ENCODE assay signal across 16 cellular contexts in the genomic region with DNA sequence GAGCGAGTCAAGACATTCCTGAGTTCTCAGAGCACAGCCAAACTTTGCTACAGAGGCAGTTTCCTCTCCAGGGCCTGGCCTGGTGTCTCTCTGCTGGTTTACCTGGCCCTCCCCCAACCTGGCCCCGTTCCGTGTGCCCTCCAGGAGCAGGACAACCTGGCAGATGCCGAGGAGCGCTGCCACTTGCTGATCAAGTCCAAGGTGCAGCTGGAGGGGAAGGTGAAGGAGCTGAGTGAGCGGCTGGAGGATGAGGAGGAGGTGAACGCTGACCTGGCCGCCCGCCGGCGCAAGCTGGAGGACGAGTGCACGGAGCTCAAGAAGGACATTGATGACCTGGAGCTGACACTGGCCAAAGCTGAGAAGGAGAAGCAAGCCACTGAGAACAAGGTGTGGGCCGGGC. TPM values are rescaled to one million over a fixed set of nuclear protein-coding genes. Genes with fewer than 3 reads are reported as not detected.
A peak's percentile ranks its signal among the peaks of the same experiment; 100 is the strongest.
DNase-seq lines count a peak whose midpoint lies in the region; ATAC-seq, FAIRE-seq and TF ChIP-seq lines count a peak whose summit lies in the region.
"Had no signal": no experiment of that assay in that cellular context is flagged by ENCODE, and none has a peak within 500 bp of the region (broad histone marks: within the 10 kb centered on the region; RNA-seq: fewer than 3 reads in every experiment).

No MANE protein-coding gene starts in this region.

- no peaks in the 10 kb centered on the region for H3K27me3 Mint-ChIP-seq in activated naive CD4-positive, alpha-beta T cell treated with anti-CD3 and anti-CD28 coated beads, Interleukin-2, amount 10 ng/mL, durations not matched to agents 7 days and 5 days
- H3K27me3 Mint-ChIP-seq: CD4-positive, CD25-positive, alpha-beta regulatory T cell had no signal

- H3K27ac Mint-ChIP-seq in activated naive CD4-positive, alpha-beta T cell treated with anti-CD3 and anti-CD28 coated beads, Interleukin-2, amount 10 ng/mL, durations not matched to agents 7 days and 5 days: peak overlapping the region; percentile 42
- H3K27ac Mint-ChIP-seq: CD4-positive, CD25-positive, alpha-beta regulatory T cell had no signal

- BruUV-seq in HepG2 (replicated peaks; lab: Mats Ljungman, UMichigan): no TSS peak

- H3K4me2 ChIP-seq in HepG2 (ENCODE audit: low read depth, low read length): no peak overlapping the region
- H3K4me2 ChIP-seq: BLaER1 treated with 17β-estradiol and CSF1 and Interleukin-3, amounts not matched to agents 10 nM and 100 nM had no signal

- 94% methylated on average over 14 of the region's 14 CpGs for WGBS in HepG2 (ENCODE audit: low lambda C conversion rate)

- no peak overlapping the region for H2AFZ ChIP-seq in HepG2 (ENCODE audit: low read length)

- H3K36me3 Mint-ChIP-seq in activated naive CD4-positive, alpha-beta T cell treated with anti-CD3 and anti-CD28 coated beads, Interleukin-2, amount 10 ng/mL, durations not matched to agents 7 days and 5 days: peaks cover 23% of the 10 kb centered on the region

- intact Hi-C loops in left ventricle myocardium superior (cut with micrococcal nuclease): no loop called here
- intact Hi-C loops in HepG2 (cut with micrococcal nuclease; ENCODE audit: unreplicated experiment): no loop called here

- H3K9me3 ChIP-seq in right atrium auricular region (no peaks in the 10 kb centered on the region), HepG2 (ENCODE audit: low read length) (no peaks in the 10 kb centered on the region)
- H3K9me3 ChIP-seq: BLaER1 treated with 17β-estradiol and CSF1 and Interleukin-3, amounts not matched to agents 10 nM and 100 nM had no signal

- POLR2A ChIA-PET in HepG2 (lab: Yijun Ruan, JAX): no interaction called here

- in situ Hi-C loops in HepG2 (cut with HindIII; ENCODE audit: extremely low pct_ligation_motif_present, low pct_unique_long_range_greater_than_20kb): no loop called here

- H3K27ac ChIP-seq in right atrium auricular region: peak overlapping the region in 1 of 2 donors; percentile 24
- H3K27ac ChIP-seq in HepG2 (ENCODE audit: extremely low read length, insufficient read depth, low read length): peak overlapping the region; percentile 29
- H3K27ac ChIP-seq: BLaER1 treated with 17β-estradiol and CSF1 and Interleukin-3, amounts not matched to agents 10 nM and 100 nM had no signal

- H3K9ac ChIP-seq in HepG2 (ENCODE audit: insufficient read depth, low read depth, low read length): peak overlapping the region; percentile 22; the same call in 1 of the 2 replicates
- H3K9ac ChIP-seq: BLaER1 treated with 17β-estradiol and CSF1 and Interleukin-3, amounts not matched to agents 10 nM and 100 nM had no signal

- H3K4me3 ChIP-seq in right atrium auricular region (no peak overlapping the region), HepG2 (replicated peaks in 1 of 3; ENCODE audit: insufficient read depth in 1 of 3, low read depth in 2 of 3, low read length in 3 of 3) (no peak overlapping the region)
- H3K4me3 ChIP-seq: BLaER1 treated with 17β-estradiol and CSF1 and Interleukin-3, amounts not matched to agents 10 nM and 100 nM had no signal

- no peak for TF ChIP-seq CTCF in right atrium auricular region (IDR thresholded peaks at IDR 0.05)
- TF ChIP-seq CTCF in HepG2 (CRISPR knock-in tag; IDR thresholded peaks at IDR 0.05): no peak

- CTCF ChIA-PET in activated naive CD4-positive, alpha-beta T cell treated with anti-CD3 and anti-CD28 coated beads, Interleukin-2, amount 10 ng/mL, durations not matched to agents 7 days and 5 days (lab: Charles Lee): interaction anchor here (1.0 kb wide), 1 partner anchor 120 kb away, joined by 3 read pairs; no protein-coding TSS in a partner anchor
- CTCF ChIA-PET in HepG2 (lab: Yijun Ruan, JAX; ENCODE audit: low intra/inter-chr PET ratio, low total read pairs): no interaction called here

- H3K4me1 ChIP-seq in right atrium auricular region (peaks cover 0 to 5% of the 10 kb centered on the region in 2 donors), HepG2 (ENCODE audit: insufficient read depth, low read length) (peaks cover 17% of the 10 kb centered on the region)
- H3K4me1 ChIP-seq: BLaER1 treated with 17β-estradiol and CSF1 and Interleukin-3, amounts not matched to agents 10 nM and 100 nM had no signal

- no peak overlapping the region for H3K4me3 Mint-ChIP-seq in activated naive CD4-positive, alpha-beta T cell treated with anti-CD3 and anti-CD28 coated beads, Interleukin-2, amount 10 ng/mL, durations not matched to agents 7 days and 5 days
- H3K4me3 Mint-ChIP-seq: CD4-positive, CD25-positive, alpha-beta regulatory T cell had no signal

- H3K79me2 ChIP-seq in HepG2 (ENCODE audit: insufficient read depth, low read length): no peaks in the 10 kb centered on the region

- TF ChIP-seq RAD21 in HepG2 (CRISPR knock-in tag; IDR thresholded peaks at IDR 0.05): no peak

- ATAC-seq in left ventricle myocardium superior (no peak), HepG2 (no peak; the same call in 2 of the 3 replicates), GM21825 (IDR thresholded peaks at IDR 0.05; ENCODE audit: unreplicated experiment) (no peak)

- no peak for FAIRE-seq in HepG2 (lab: Jason Lieb, UNC)
- FAIRE-seq: H54 had no signal

- no peak for TF ChIP-seq POLR2A in HepG2 (IDR thresholded peaks at IDR 0.05; ENCODE audit: insufficient read depth in 1 of 2, low read depth in 2 of 2, low read length in 2 of 2)

- TF ChIP-seq EP300 in HepG2 (IDR thresholded peaks at IDR 0.05; ENCODE audit: low read depth in 2 of 2, low read length in 2 of 2): no peak
- no peak for TF ChIP-seq EP300 in HepG2 (CRISPR knock-in tag; IDR thresholded peaks at IDR 0.05; ENCODE audit: borderline replicate concordance)

- H4K20me1 ChIP-seq in HepG2 (ENCODE audit: insufficient read depth, low read length): no peaks in the 10 kb centered on the region

- no peaks in the 10 kb centered on the region for H3K4me1 Mint-ChIP-seq in activated naive CD4-positive, alpha-beta T cell treated with anti-CD3 and anti-CD28 coated beads, Interleukin-2, amount 10 ng/mL, durations not matched to agents 7 days and 5 days

- H3K27me3 ChIP-seq in right atrium auricular region (no peaks in the 10 kb centered on the region), HepG2 (ENCODE audit: control insufficient read depth in 1 of 2, insufficient read depth in 2 of 2, low read length in 2 of 2) (no peaks in the 10 kb centered on the region)
- H3K27me3 ChIP-seq: BLaER1 treated with 17β-estradiol and CSF1 and Interleukin-3, amounts not matched to agents 10 nM and 100 nM had no signal

- H3K36me3 ChIP-seq in right atrium auricular region: peaks cover 92% of the 10 kb centered on the region
- H3K36me3 ChIP-seq in HepG2 (replicated peaks in 1 of 2; ENCODE audit: control insufficient read depth in 1 of 2, insufficient read depth in 2 of 2, low read length in 2 of 2): peaks cover 16 to 23% of the 10 kb centered on the region in 2 experiments

- no peak for DNase-seq in activated naive CD4-positive, alpha-beta T cell treated with anti-CD3 and anti-CD28 coated beads, Interleukin-2, amount 10 ng/mL, durations not matched to agents 7 days and 5 days
- no peak for DNase-seq in activated naive CD4-positive, alpha-beta T cell (lab: John Stamatoyannopoulos, UW)
- DNase-seq in left ventricle myocardium superior (peak; percentile 28), right atrium auricular region (ENCODE audit: low spot score) (no peak), HepG2 (ENCODE audit: low spot score) (no peak), SKM-1 (lab: John Stamatoyannopoulos, UW; ENCODE audit: unreplicated experiment) (no peak), NCI-H1930 (lab: John Stamatoyannopoulos, UW) (no peak)
- DNase-seq: ACHN; Calu3; CD4-positive, CD25-positive, alpha-beta regulatory T cell; DMS 273 treated with DMSO at 0.1 percent for 48 hours had no signal

- no peaks in the 10 kb centered on the region for H3K9me3 Mint-ChIP-seq in activated naive CD4-positive, alpha-beta T cell treated with anti-CD3 and anti-CD28 coated beads, Interleukin-2, amount 10 ng/mL, durations not matched to agents 7 days and 5 days

RNA-seq across cellular contexts. Expression of gene MYH7B, which starts 39.5 kb away (rescaled TPM):
- total RNA-seq in left ventricle myocardium superior (297 TPM), right atrium auricular region (10 to 100 TPM; 24.4 to 34.9 TPM), HepG2 (2016; rRNA removed; fragmentation: Illumina TruSeq; extraction: Trizol) (0.18 and 0.20 TPM in 2 replicates)
- total RNA-seq in HepG2 (2016; cell fraction: cytosol; rRNA removed; fragmentation: Illumina TruSeq; extraction: Trizol; ENCODE audit: low read depth): 0.20 TPM in 1 of 2 replicates, not detected in the other
- total RNA-seq in HepG2 (2016; cell fraction: insoluble cytoplasmic fraction; rRNA removed; fragmentation: Illumina TruSeq; extraction: Trizol): 0.19 TPM in 1 of 2 replicates, not detected in the other
- total RNA-seq in HepG2 (2016; cell fraction: membrane; rRNA removed; fragmentation: Illumina TruSeq; extraction: Trizol): 0.14 and 0.25 TPM in 2 replicates
- 0.50 and 0.93 TPM in 2 replicates for total RNA-seq in HepG2 (2016; cell fraction: nucleus; rRNA removed; fragmentation: Illumina TruSeq; extraction: Trizol)
- 0.05 and 0.17 TPM in 2 replicates for polyA plus RNA-seq in HepG2 (2011; rRNA removed)
- polyA plus RNA-seq in HepG2 (2011; cell fraction: cytosol; rRNA removed): 0.03 and 0.04 TPM in 2 replicates
- 0.80 and 0.90 TPM in 2 replicates for polyA plus RNA-seq in HepG2 (2011; cell fraction: nucleus; rRNA removed)
- 0.51 and 0.55 TPM in 2 replicates for polyA plus RNA-seq in HepG2 (2012)
- polyA plus RNA-seq in HepG2 (2016; cell fraction: cytosol; fragmentation: Illumina TruSeq; extraction: Trizol; ENCODE audit: low read depth): 0.02 and 0.24 TPM in 2 replicates
- polyA plus RNA-seq in HepG2 (2016; cell fraction: insoluble cytoplasmic fraction; fragmentation: Illumina TruSeq; extraction: Trizol; ENCODE audit: low read depth): 0.23 and 0.37 TPM in 2 replicates
- 0.21 and 0.32 TPM in 2 replicates for polyA plus RNA-seq in HepG2 (2016; cell fraction: membrane; fragmentation: Illumina TruSeq; extraction: Trizol; ENCODE audit: low read depth)
- 0.96 and 2.1 TPM in 2 replicates for polyA plus RNA-seq in HepG2 (2016; cell fraction: nucleus; fragmentation: Illumina TruSeq; extraction: Trizol; ENCODE audit: insufficient read depth, low read depth)
- 0.09 TPM in 1 of 2 replicates, not detected in the other for polyA minus RNA-seq in HepG2 (2011; rRNA and poly(A)+ RNA removed; ENCODE audit: low replicate concordance)
- not detected in 2 replicates for polyA minus RNA-seq in HepG2 (2011; cell fraction: cytosol; rRNA and poly(A)+ RNA removed)
- polyA minus RNA-seq in HepG2 (2011; cell fraction: nucleus; rRNA and poly(A)+ RNA removed): 0.13 and 0.50 TPM in 2 replicates
- total RNA-seq: A172, Daoy had no signal

RNA-seq across cellular contexts. Expression of gene GSS, which starts 39.6 kb away (rescaled TPM):
- total RNA-seq in left ventricle myocardium superior: 18.6 TPM
- total RNA-seq in right atrium auricular region: 10 to 100 TPM; 23.0 to 38.3 TPM
- total RNA-seq in HepG2 (2016; rRNA removed; fragmentation: Illumina TruSeq; extraction: Trizol): 102 and 107 TPM in 2 replicates
- 24.0 and 24.9 TPM in 2 replicates for total RNA-seq in HepG2 (2016; cell fraction: cytosol; rRNA removed; fragmentation: Illumina TruSeq; extraction: Trizol; ENCODE audit: low read depth)
- total RNA-seq in HepG2 (2016; cell fraction: insoluble cytoplasmic fraction; rRNA removed; fragmentation: Illumina TruSeq; extraction: Trizol): 101 and 108 TPM in 2 replicates
- total RNA-seq in HepG2 (2016; cell fraction: membrane; rRNA removed; fragmentation: Illumina TruSeq; extraction: Trizol): 34.7 and 36.9 TPM in 2 replicates
- 65.3 and 66.8 TPM in 2 replicates for total RNA-seq in HepG2 (2016; cell fraction: nucleus; rRNA removed; fragmentation: Illumina TruSeq; extraction: Trizol)
- 74.1 and 80.1 TPM in 2 replicates for polyA plus RNA-seq in HepG2 (2011; rRNA removed)
- polyA plus RNA-seq in HepG2 (2011; cell fraction: cytosol; rRNA removed): 61.4 and 72.0 TPM in 2 replicates
- polyA plus RNA-seq in HepG2 (2011; cell fraction: nucleus; rRNA removed): 134 and 148 TPM in 2 replicates
- polyA plus RNA-seq in HepG2 (2012): 34.1 and 41.6 TPM in 2 replicates
- 19.2 and 19.4 TPM in 2 replicates for polyA plus RNA-seq in HepG2 (2016; cell fraction: cytosol; fragmentation: Illumina TruSeq; extraction: Trizol; ENCODE audit: low read depth)
- polyA plus RNA-seq in HepG2 (2016; cell fraction: insoluble cytoplasmic fraction; fragmentation: Illumina TruSeq; extraction: Trizol; ENCODE audit: low read depth): 102 and 104 TPM in 2 replicates
- 24.4 and 27.0 TPM in 2 replicates for polyA plus RNA-seq in HepG2 (2016; cell fraction: membrane; fragmentation: Illumina TruSeq; extraction: Trizol; ENCODE audit: low read depth)
- polyA plus RNA-seq in HepG2 (2016; cell fraction: nucleus; fragmentation: Illumina TruSeq; extraction: Trizol; ENCODE audit: insufficient read depth, low read depth): 106 and 116 TPM in 2 replicates
- polyA minus RNA-seq in HepG2 (2011; rRNA and poly(A)+ RNA removed; ENCODE audit: low replicate concordance): 86.0 and 125 TPM in 2 replicates
- polyA minus RNA-seq in HepG2 (2011; cell fraction: cytosol; rRNA and poly(A)+ RNA removed): 23.0 and 28.1 TPM in 2 replicates
- polyA minus RNA-seq in HepG2 (2011; cell fraction: nucleus; rRNA and poly(A)+ RNA removed): 65.4 and 67.3 TPM in 2 replicates

Comparison
In these comparisons a context has a peak if more than half of its experiments do, and no peak if none do; other contexts are left out.
1. RNA of gene MYH7B, which starts 39.5 kb away (total RNA-seq): 297 TPM in left ventricle myocardium superior (single experiment) and 24.4 to 34.9 TPM in right atrium auricular region; 0.14 to 0.93 TPM in HepG2; every median in the first group is over 10 times any median in the second.